ENCODE assay signal across 12 cellular contexts in the genomic region with DNA sequence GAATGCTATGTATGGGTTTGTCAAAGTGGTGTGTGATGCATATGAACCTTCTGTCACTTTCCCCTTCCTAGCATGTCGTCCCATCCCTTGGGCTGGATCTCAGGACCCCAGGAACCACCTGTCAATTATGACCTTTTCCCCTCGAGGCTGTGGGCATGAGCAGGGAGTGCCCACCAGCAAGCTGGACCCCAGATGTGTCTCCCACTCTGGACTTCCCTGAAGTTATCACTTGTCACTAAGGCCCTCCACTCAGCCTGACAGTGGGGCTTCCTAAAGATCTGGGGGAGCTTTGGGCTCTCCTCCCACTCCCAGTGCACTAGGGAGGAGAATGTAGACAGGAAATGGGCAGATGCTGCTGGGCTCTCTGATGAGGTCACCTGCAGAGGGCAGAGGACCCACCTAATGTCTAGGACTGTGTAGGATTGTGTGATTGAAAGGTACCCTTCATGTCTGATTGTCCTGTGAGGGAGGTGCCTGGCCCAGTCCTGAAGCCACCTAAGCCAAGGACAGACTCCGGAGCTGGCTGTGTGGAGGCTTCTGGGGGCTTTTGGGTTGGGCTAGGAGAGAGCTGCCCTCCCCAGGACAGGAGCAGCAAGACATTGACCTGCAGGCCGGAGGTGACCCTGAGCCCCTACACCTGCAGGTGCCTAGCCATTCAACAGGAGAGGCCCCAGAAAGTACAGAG. TPM values are rescaled to one million over a fixed set of nuclear protein-coding genes. Genes with fewer than 3 reads are reported as not detected.
DNase-seq lines count a peak whose midpoint lies in the region; ATAC-seq, FAIRE-seq and TF ChIP-seq lines count a peak whose summit lies in the region.
"Had no signal": no experiment of that assay in that cellular context is flagged by ENCODE, and none has a peak within 500 bp of the region (broad histone marks: within the 10 kb centered on the region; RNA-seq: fewer than 3 reads in every experiment).

No MANE protein-coding gene starts in this region.

- no peak overlapping the region for H3K4me2 ChIP-seq in GM12878 (ENCODE audit: control insufficient read depth, insufficient read depth)
- H3K4me2 ChIP-seq: A549, neural progenitor cell had no signal

- peaks cover 15% of the 10 kb centered on the region for H3K36me3 Mint-ChIP-seq in activated CD4-positive, alpha-beta T cell treated with anti-CD3 and anti-CD28 coated beads, Interleukin-2, amount 10 ng/mL, durations not matched to agents 7 days and 5 days (ENCODE audit: low read depth)
- peaks cover 19% of the 10 kb centered on the region for H3K36me3 Mint-ChIP-seq in stimulated activated memory B cell treated with anti-CD40 and anti-IgM and Interleukin-4, amounts not matched to agents 10 μg/mL and 1 μg/mL and 100 μg/mL, for 72 hours
- H3K36me3 Mint-ChIP-seq: neural progenitor cell had no signal

- intact Hi-C loops in GM12878 (cut with micrococcal nuclease; ENCODE audit: unreplicated experiment): no loop called here

- POLR2A ChIA-PET in activated CD4-positive, alpha-beta T cell treated with anti-CD3 and anti-CD28 coated beads, Interleukin-2, amount 10 ng/mL, durations not matched to agents 7 days and 5 days (lab: Charles Lee): no interaction called here
- POLR2A ChIA-PET in GM12878 (lab: Charles Lee): interaction anchor here (0.7 kb wide), 1 partner anchor 60 kb away, joined by 6 read pairs; no protein-coding TSS in a partner anchor

- 59% methylated on average over 4 of the region's 4 CpGs for WGBS in GM12878 (ENCODE audit: insufficient coverage, insufficient replicate concordance, low lambda C conversion rate, missing lambda C conversion rate)

- H3K9me3 ChIP-seq in RWPE2 (ENCODE audit: severe bottlenecking): no peaks in the 10 kb centered on the region
- H3K9me3 ChIP-seq in GM12878 (replicated peaks; ENCODE audit: control insufficient read depth, insufficient read depth, low read length): no peaks in the 10 kb centered on the region
- H3K9me3 ChIP-seq: A549, thoracic aorta had no signal

- no peak overlapping the region for H2AFZ ChIP-seq in GM12878 (ENCODE audit: control insufficient read depth, low read depth, low read length)
- H2AFZ ChIP-seq: neural progenitor cell had no signal

- no peak for FAIRE-seq in GM12878 (lab: Jason Lieb, UNC)
- FAIRE-seq: A549 had no signal

- H3K9me3 Mint-ChIP-seq in activated CD4-positive, alpha-beta T cell treated with anti-CD3 and anti-CD28 coated beads, Interleukin-2, amount 10 ng/mL, durations not matched to agents 7 days and 5 days: no peaks in the 10 kb centered on the region
- peaks cover 2% of the 10 kb centered on the region for H3K9me3 Mint-ChIP-seq in stimulated activated memory B cell treated with anti-CD40 and anti-IgM and Interleukin-4, amounts not matched to agents 10 μg/mL and 1 μg/mL and 100 μg/mL, for 72 hours
- H3K9me3 Mint-ChIP-seq: neural progenitor cell had no signal

- peaks cover 1% of the 10 kb centered on the region for H3K27me3 Mint-ChIP-seq in activated CD4-positive, alpha-beta T cell treated with anti-CD3 and anti-CD28 coated beads, Interleukin-2, amount 10 ng/mL, durations not matched to agents 7 days and 5 days
- H3K27me3 Mint-ChIP-seq in stimulated activated memory B cell treated with anti-CD40 and anti-IgM and Interleukin-4, amounts not matched to agents 10 μg/mL and 1 μg/mL and 100 μg/mL, for 72 hours: no peaks in the 10 kb centered on the region

- no peak for TF ChIP-seq EP300 in GM12878 (IDR thresholded peaks at IDR 0.05; ENCODE audit: borderline replicate concordance in 1 of 2, control insufficient read depth in 1 of 2, low read depth in 2 of 2, low read length in 2 of 2)

- RAD21 ChIA-PET in GM12878 (lab: Charles Lee; ENCODE audit: unreplicated experiment): interaction anchor here (1.2 kb wide), 1 partner anchor 176 kb away, joined by 4 read pairs; no protein-coding TSS in a partner anchor

- no peaks in the 10 kb centered on the region; the same call in 1 of the 2 replicates for H4K20me1 ChIP-seq in GM12878 (ENCODE audit: control insufficient read depth, insufficient read depth)

- no peak for ATAC-seq in RWPE2 (ENCODE audit: low read depth)
- ATAC-seq in GM12878: no peak; the same call in 2 of the 3 replicates
- no peak for ATAC-seq in stimulated activated memory B cell treated with anti-CD40 and anti-IgM and Interleukin-4, amounts not matched to agents 10 μg/mL and 1 μg/mL and 100 μg/mL, for 72 hours
- no peak for ATAC-seq in HG02588 (IDR thresholded peaks at IDR 0.05; ENCODE audit: unreplicated experiment)
- ATAC-seq in HG03025 (IDR thresholded peaks at IDR 0.05; ENCODE audit: low FRiP score, unreplicated experiment): no peak

- no peaks in the 10 kb centered on the region for H3K36me3 ChIP-seq in RWPE2 (ENCODE audit: low read depth)
- peaks cover 4 to 9% of the 10 kb centered on the region in 2 experiments for H3K36me3 ChIP-seq in GM12878 (ENCODE audit: control insufficient read depth in 2 of 2, insufficient read depth in 2 of 2, low read length in 1 of 2)
- H3K36me3 ChIP-seq: neural progenitor cell, thoracic aorta had no signal

- no TSS peak for BruUV-seq in GM12878 (replicated peaks; lab: Mats Ljungman, UMichigan)

- CTCF ChIA-PET in activated CD4-positive, alpha-beta T cell treated with anti-CD3 and anti-CD28 coated beads, Interleukin-2, amount 10 ng/mL, durations not matched to agents 7 days and 5 days (lab: Charles Lee): interaction anchor here (0.6 to 1.4 kb wide), 3 partner anchors 13 to 155 kb away, joined by 3 read pairs; no protein-coding TSS in a partner anchor
- CTCF ChIA-PET in GM12878 (lab: Yijun Ruan, JAX): interaction anchor here (1.1 kb wide), 1 partner anchor 13 kb away, joined by 3 read pairs; no protein-coding TSS in a partner anchor

- DNase-seq in activated CD4-positive, alpha-beta T cell treated with anti-CD3 and anti-CD28 coated beads, Interleukin-2, amount 10 ng/mL, durations not matched to agents 7 days and 5 days: no peak
- no peak for DNase-seq in activated CD4-positive, alpha-beta T cell treated with anti-CD3 and anti-CD28 coated beads, Interleukin-2, amount 50 U/mL, for 1 hour
- DNase-seq in RWPE2 (ENCODE audit: low spot score) (peak; percentile 15), GM12878 (ENCODE audit: low read depth, low spot score) (no peak), CD1c-positive myeloid dendritic cell (ENCODE audit: extremely low spot score) (no peak)
- DNase-seq: NCI-H1105 treated with DMSO at 0.1 percent for 48 hours had no signal

- peak; percentile 41; the same call in 1 of the 2 replicates for TF ChIP-seq POLR2A in GM12878 (IDR thresholded peaks at IDR 0.05; ENCODE audit: low read depth, low read length)

- H3K4me1 ChIP-seq in RWPE2 (ENCODE audit: insufficient read depth, poor library complexity, severe bottlenecking) (no peaks in the 10 kb centered on the region), GM12878 (ENCODE audit: control insufficient read depth, insufficient read depth, low read length) (peaks cover 15% of the 10 kb centered on the region)
- H3K4me1 ChIP-seq: A549, neural progenitor cell had no signal

- H3K27me3 ChIP-seq in RWPE2 (ENCODE audit: insufficient read depth, poor library complexity, severe bottlenecking) (peaks cover 8% of the 10 kb centered on the region), GM12878 (replicated peaks in 1 of 2; ENCODE audit: control insufficient read depth in 2 of 2, insufficient read depth in 2 of 2, low read length in 1 of 2) (no peaks in the 10 kb centered on the region)

- H3K79me2 ChIP-seq in GM12878 (ENCODE audit: control insufficient read depth, insufficient read depth, low read length): no peaks in the 10 kb centered on the region

- no peak overlapping the region for H3K9ac ChIP-seq in GM12878 (ENCODE audit: control insufficient read depth, insufficient read depth, low read length)
- H3K9ac ChIP-seq: neural progenitor cell had no signal

- H3K4me3 Mint-ChIP-seq in activated CD4-positive, alpha-beta T cell treated with anti-CD3 and anti-CD28 coated beads, Interleukin-2, amount 10 ng/mL, durations not matched to agents 7 days and 5 days: no peak overlapping the region
- no peak overlapping the region for H3K4me3 Mint-ChIP-seq in stimulated activated memory B cell treated with anti-CD40 and anti-IgM and Interleukin-4, amounts not matched to agents 10 μg/mL and 1 μg/mL and 100 μg/mL, for 72 hours
- H3K4me3 Mint-ChIP-seq: neural progenitor cell had no signal

- H3K4me3 ChIP-seq in RWPE2 (ENCODE audit: severe bottlenecking) (no peak overlapping the region), GM12878 (no peak overlapping the region)
- H3K4me3 ChIP-seq: A549, neural progenitor cell, thoracic aorta had no signal

- H3K27ac ChIP-seq in RWPE2 (ENCODE audit: poor library complexity, severe bottlenecking): no peak overlapping the region
- H3K27ac ChIP-seq in GM12878 (ENCODE audit: control insufficient read depth, insufficient read depth): no peak overlapping the region
- H3K27ac ChIP-seq: A549, neural progenitor cell, thoracic aorta had no signal

- TF ChIP-seq RAD21 in GM12878 (IDR thresholded peaks at IDR 0.05; ENCODE audit: insufficient read depth, low read depth, low read length): no peak

- H3K4me1 Mint-ChIP-seq in activated CD4-positive, alpha-beta T cell treated with anti-CD3 and anti-CD28 coated beads, Interleukin-2, amount 10 ng/mL, durations not matched to agents 7 days and 5 days: peaks cover 19% of the 10 kb centered on the region
- peaks cover 28% of the 10 kb centered on the region for H3K4me1 Mint-ChIP-seq in stimulated activated memory B cell treated with anti-CD40 and anti-IgM and Interleukin-4, amounts not matched to agents 10 μg/mL and 1 μg/mL and 100 μg/mL, for 72 hours

- H3K27ac Mint-ChIP-seq in activated CD4-positive, alpha-beta T cell treated with anti-CD3 and anti-CD28 coated beads, Interleukin-2, amount 10 ng/mL, durations not matched to agents 7 days and 5 days: peak overlapping the region; percentile 75
- H3K27ac Mint-ChIP-seq in stimulated activated memory B cell treated with anti-CD40 and anti-IgM and Interleukin-4, amounts not matched to agents 10 μg/mL and 1 μg/mL and 100 μg/mL, for 72 hours: peak overlapping the region; percentile 88
- H3K27ac Mint-ChIP-seq: neural progenitor cell had no signal

- no peak for TF ChIP-seq CTCF in RWPE2 (IDR thresholded peaks at IDR 0.05; ENCODE audit: poor library complexity, severe bottlenecking)
- TF ChIP-seq CTCF in GM12878 (IDR thresholded peaks at IDR 0.05 in 2 of 3, conservative IDR thresholded peaks at IDR 0.05 in 1 of 3; ENCODE audit: control insufficient read depth in 2 of 3, extremely low read depth in 1 of 3, insufficient read depth in 1 of 3, low read depth in 3 of 3, low read length in 3 of 3): no peak

- SMC1A ChIA-PET in GM12878 (lab: Charles Lee; ENCODE audit: uncharacterized antibody, unreplicated experiment): interaction anchor here (2.3 kb wide), 1 partner anchor 13 kb away, joined by 5 read pairs; no protein-coding TSS in a partner anchor

- in situ Hi-C loops in GM12878 (cut with MboI): no loop called here

RNA-seq across cellular contexts. Expression of a gene that starts 18.7 kb away (rescaled TPM):
- 100 to 1,000 TPM; 414 to 457 TPM for total RNA-seq in activated CD4-positive, alpha-beta T cell treated with anti-CD3 and anti-CD28 coated beads, Interleukin-2, amount 10 ng/mL, durations not matched to agents 7 days and 5 days
- 406 and 444 TPM in 2 replicates for total RNA-seq in GM12878 (2013; cell fraction: nucleolus; rRNA removed)
- 154 and 176 TPM in 2 replicates for total RNA-seq in GM12878 (2014; rRNA removed)
- 63.7 and 66.1 TPM in 2 replicates for total RNA-seq in GM12878 (2014; rRNA removed; fragmentation: Illumina TruSeq; extraction: Trizol)
- 224 and 232 TPM in 2 replicates for total RNA-seq in GM12878 (2021)
- 91.4 TPM for polyA plus RNA-seq in GM12878 (2011; ENCODE audit: low read depth)
- 54.3 and 118 TPM in 2 replicates for polyA plus RNA-seq in GM12878 (2011; rRNA removed)
- 111 and 152 TPM in 2 replicates for polyA plus RNA-seq in GM12878 (2011; cell fraction: cytosol; rRNA removed)
- 518 and 587 TPM in 2 replicates for polyA plus RNA-seq in GM12878 (2011; cell fraction: nucleus; rRNA removed)
- 195 and 215 TPM in 2 replicates for polyA plus RNA-seq in GM12878 (2012)
- 36.1 and 77.2 TPM in 2 replicates for polyA plus RNA-seq in GM12878 (2014; fragmentation: Illumina TruSeq; extraction: Trizol)
- polyA plus RNA-seq in GM12878 (2014; fragmentation: Nextera tagmentation; extraction: Ambion mirVana): 1 to 10 TPM; 1.8 to 3.3 TPM
- 150 and 184 TPM in 2 replicates for polyA plus RNA-seq in GM12878 (2014; rRNA removed)
- polyA plus RNA-seq in GM12878 (2016; fragmentation: Nextera tagmentation; extraction: Ambion mirVana): 100 to 1,000 TPM; 185 to 216 TPM
- polyA minus RNA-seq in GM12878 (2011; rRNA and poly(A)+ RNA removed): 230 and 324 TPM in 2 replicates
- 97.1 and 110 TPM in 2 replicates for polyA minus RNA-seq in GM12878 (2011; cell fraction: cytosol; rRNA and poly(A)+ RNA removed)
- polyA minus RNA-seq in GM12878 (2011; cell fraction: nucleus; rRNA and poly(A)+ RNA removed): 238 and 294 TPM in 2 replicates

RNA-seq across cellular contexts. Expression of a gene that starts 39.9 kb away (rescaled TPM):
- 100 to 1,000 TPM; 134 TPM for total RNA-seq in activated CD4-positive, alpha-beta T cell treated with anti-CD3 and anti-CD28 coated beads, Interleukin-2, amount 10 ng/mL, durations not matched to agents 7 days and 5 days
- 36.2 and 40.0 TPM in 2 replicates for total RNA-seq in GM12878 (2013; cell fraction: nucleolus; rRNA removed)
- total RNA-seq in GM12878 (2014; rRNA removed) (71.6 and 74.7 TPM in 2 replicates), GM12878 (2014; rRNA removed; fragmentation: Illumina TruSeq; extraction: Trizol) (34.3 and 35.6 TPM in 2 replicates), GM12878 (2021) (61.2 and 61.6 TPM in 2 replicates)
- polyA plus RNA-seq in GM12878 (2011; ENCODE audit: low read depth): 25.8 TPM
- polyA plus RNA-seq in GM12878 (2011; rRNA removed) (22.5 and 30.2 TPM in 2 replicates), GM12878 (2014; fragmentation: Illumina TruSeq; extraction: Trizol) (19.1 and 36.2 TPM in 2 replicates), GM12878 (2014; fragmentation: Nextera tagmentation; extraction: Ambion mirVana) (1 to 10 TPM in 1 of 2 experiments, under 1 TPM in 1; 1.00 to 4.1 TPM), GM12878 (2014; rRNA removed) (70.8 and 73.7 TPM in 2 replicates), GM12878 (2016; fragmentation: Nextera tagmentation; extraction: Ambion mirVana) (10 to 100 TPM; 75.2 to 82.3 TPM)
- 45.3 and 56.3 TPM in 2 replicates for polyA plus RNA-seq in GM12878 (2011; cell fraction: cytosol; rRNA removed)
- 67.7 and 71.7 TPM in 2 replicates for polyA plus RNA-seq in GM12878 (2011; cell fraction: nucleus; rRNA removed)
- 51.5 and 60.9 TPM in 2 replicates for polyA plus RNA-seq in GM12878 (2012)
- polyA minus RNA-seq in GM12878 (2011; rRNA and poly(A)+ RNA removed): 31.6 and 47.1 TPM in 2 replicates
- polyA minus RNA-seq in GM12878 (2011; cell fraction: cytosol; rRNA and poly(A)+ RNA removed): 18.2 and 29.1 TPM in 2 replicates
- polyA minus RNA-seq in GM12878 (2011; cell fraction: nucleus; rRNA and poly(A)+ RNA removed): 15.1 and 19.7 TPM in 2 replicates
